14 cellular contexts compared by ENCODE assay signal in the genomic region with DNA sequence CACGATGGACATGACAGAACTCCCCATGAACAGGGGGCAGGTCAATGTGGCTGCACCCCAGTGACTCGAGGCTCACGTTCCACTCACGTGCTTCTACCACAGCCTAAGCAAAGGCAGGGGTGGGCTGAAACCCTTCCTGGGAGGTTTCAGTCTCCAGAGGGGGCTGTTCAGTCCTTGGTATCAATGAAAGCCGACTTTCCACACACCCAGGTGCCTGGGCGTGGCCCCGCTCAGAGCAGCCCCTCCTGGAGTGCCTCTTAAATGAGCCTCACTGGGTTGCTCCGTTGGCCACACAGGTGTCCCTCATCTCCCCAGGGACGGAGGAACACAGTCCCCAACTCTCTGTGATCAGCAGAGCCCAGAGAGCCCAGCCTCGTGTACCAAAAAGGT.
DNase-seq lines count a peak whose midpoint lies in the region; ATAC-seq, FAIRE-seq and TF ChIP-seq lines count a peak whose summit lies in the region.
"Had no signal": no experiment of that assay in that cellular context is flagged by ENCODE, and none has a peak within 500 bp of the region (broad histone marks: within the 10 kb centered on the region; RNA-seq: fewer than 3 reads in every experiment).

No MANE protein-coding gene starts in this region.

- no peak for DNase-seq in T-helper 2 cell treated with Interferon-gamma antibody and Interleukin-4, amounts not matched to agents 5 μg/mL and 100 μg/mL, for 36 hours (ENCODE audit: low spot score)
- DNase-seq in T-helper 2 cell (no peak), adrenal gland (no peak), HTR-8/SVneo (ENCODE audit: insufficient read length, low spot score) (no peak)
- no peak for DNase-seq in stimulated activated naive CD8-positive, alpha-beta T cell treated with anti-CD3 and anti-CD28 coated beads, Interleukin-15, amount 100 ng/mL, for 72 hours
- DNase-seq: cerebellar nuclear complex; NCI-H1048; NCI-H526 treated with DMSO at 0.1 percent for 48 hours; stimulated activated CD4-positive, alpha-beta T cell treated with anti-CD3 and anti-CD28 coated beads, Interleukin-2, amount 100 ng/mL, for 24 hours had no signal

- no peak for FAIRE-seq in HTR-8/SVneo (lab: Jason Lieb, UNC)
- FAIRE-seq: H54 had no signal

- H3K27ac ChIP-seq in adrenal gland (peak overlapping the region in 4 of 5 donors; percentile 20 to 70 (median 48)), mesodermal cell (ENCODE audit: low read depth, low read length, severe bottlenecking) (peak overlapping the region; percentile 89)
- H3K27ac ChIP-seq: ovary had no signal

- H3K4me3 ChIP-seq in adrenal gland (no peak overlapping the region), mesodermal cell (ENCODE audit: extremely low read depth, insufficient read depth, low read length, poor library complexity, severe bottlenecking) (no peak overlapping the region)
- H3K4me3 ChIP-seq: ovary had no signal

- no peaks in the 10 kb centered on the region for H3K27me3 ChIP-seq in adrenal gland
- H3K27me3 ChIP-seq: ovary had no signal

- intact Hi-C loops in adrenal gland (cut with DNase I), result no loop called here

- H3K4me1 ChIP-seq in adrenal gland (replicated peaks in 1 of 2) (peaks cover 0 to 14% of the 10 kb centered on the region in 2 donors), mesodermal cell (ENCODE audit: control insufficient read depth, insufficient read depth, low read length, poor library complexity, severe bottlenecking) (peaks cover 31% of the 10 kb centered on the region)

- H3K36me3 Mint-ChIP-seq in T-helper 2 cell treated with Interferon-gamma antibody and Interleukin-4, amounts not matched to agents 5 μg/mL and 100 μg/mL, for 36 hours (ENCODE audit: low read depth), result peaks cover 21% of the 10 kb centered on the region

- no peak for ATAC-seq in stimulated activated naive CD8-positive, alpha-beta T cell treated with anti-CD3 and anti-CD28 coated beads, Interleukin-15, amount 100 ng/mL, for 72 hours
- no peak for ATAC-seq in HG02840 (IDR thresholded peaks at IDR 0.05; ENCODE audit: low FRiP score, unreplicated experiment)
- no peak for ATAC-seq in GM21367 (IDR thresholded peaks at IDR 0.05; ENCODE audit: unreplicated experiment)

- H3K36me3 ChIP-seq in adrenal gland (replicated peaks in 1 of 2) (no peaks in the 10 kb centered on the region), mesodermal cell (ENCODE audit: control insufficient read depth, insufficient read depth, low read length) (no peaks in the 10 kb centered on the region)
- H3K36me3 ChIP-seq: ovary had no signal

- no peak for TF ChIP-seq POLR2A in adrenal gland (IDR thresholded peaks at IDR 0.05)

- H3K27ac Mint-ChIP-seq in T-helper 2 cell treated with Interferon-gamma antibody and Interleukin-4, amounts not matched to agents 5 μg/mL and 100 μg/mL, for 36 hours, result peak overlapping the region; percentile 70
- H3K27ac Mint-ChIP-seq in stimulated activated naive CD8-positive, alpha-beta T cell treated with anti-CD3 and anti-CD28 coated beads, Interleukin-15, amount 100 ng/mL, for 72 hours, result peak overlapping the region; percentile 74 to 96

- H3K4me3 Mint-ChIP-seq in T-helper 2 cell treated with Interferon-gamma antibody and Interleukin-4, amounts not matched to agents 5 μg/mL and 100 μg/mL, for 36 hours, result no peak overlapping the region
- H3K4me3 Mint-ChIP-seq in stimulated activated naive CD8-positive, alpha-beta T cell treated with anti-CD3 and anti-CD28 coated beads, Interleukin-15, amount 100 ng/mL, for 72 hours, result peak overlapping the region; percentile 73 to 78

- H3K9me3 ChIP-seq in adrenal gland (replicated peaks in 1 of 3), result no peaks in the 10 kb centered on the region
- H3K9me3 ChIP-seq in mesodermal cell (ENCODE audit: control insufficient read depth, low read length), result no peaks in the 10 kb centered on the region
- H3K9me3 ChIP-seq: ovary had no signal

- no peak for TF ChIP-seq CTCF in adrenal gland (IDR thresholded peaks at IDR 0.05)

- H3K4me1 Mint-ChIP-seq in T-helper 2 cell treated with Interferon-gamma antibody and Interleukin-4, amounts not matched to agents 5 μg/mL and 100 μg/mL, for 36 hours (ENCODE audit: low read depth), result peaks cover 31% of the 10 kb centered on the region
- H3K4me1 Mint-ChIP-seq in stimulated activated naive CD8-positive, alpha-beta T cell treated with anti-CD3 and anti-CD28 coated beads, Interleukin-15, amount 100 ng/mL, for 72 hours, result peaks cover 91% of the 10 kb centered on the region

- peaks cover 6% of the 10 kb centered on the region for H3K9me3 Mint-ChIP-seq in T-helper 2 cell treated with Interferon-gamma antibody and Interleukin-4, amounts not matched to agents 5 μg/mL and 100 μg/mL, for 36 hours
- H3K9me3 Mint-ChIP-seq in stimulated activated naive CD8-positive, alpha-beta T cell treated with anti-CD3 and anti-CD28 coated beads, Interleukin-15, amount 100 ng/mL, for 72 hours, result peaks cover 12 to 14% of the 10 kb centered on the region in 2 donors

- 68 to 88% (median 81%) methylated on average over 2 to 10 of the region's 10 CpGs for WGBS in adrenal gland, 4 donors
- 82 to 92% methylated on average over 9 to 10 of the region's 10 CpGs for WGBS in mesodermal cell (ENCODE audit: insufficient coverage in 2 of 2), 2 experiments

- no peaks in the 10 kb centered on the region for H3K27me3 Mint-ChIP-seq in T-helper 2 cell treated with Interferon-gamma antibody and Interleukin-4, amounts not matched to agents 5 μg/mL and 100 μg/mL, for 36 hours (ENCODE audit: low read depth)
- H3K27me3 Mint-ChIP-seq in stimulated activated naive CD8-positive, alpha-beta T cell treated with anti-CD3 and anti-CD28 coated beads, Interleukin-15, amount 100 ng/mL, for 72 hours, result no peaks in the 10 kb centered on the region
